Comparison of ENCODE assay signal across 9 cellular contexts in the genomic region with DNA sequence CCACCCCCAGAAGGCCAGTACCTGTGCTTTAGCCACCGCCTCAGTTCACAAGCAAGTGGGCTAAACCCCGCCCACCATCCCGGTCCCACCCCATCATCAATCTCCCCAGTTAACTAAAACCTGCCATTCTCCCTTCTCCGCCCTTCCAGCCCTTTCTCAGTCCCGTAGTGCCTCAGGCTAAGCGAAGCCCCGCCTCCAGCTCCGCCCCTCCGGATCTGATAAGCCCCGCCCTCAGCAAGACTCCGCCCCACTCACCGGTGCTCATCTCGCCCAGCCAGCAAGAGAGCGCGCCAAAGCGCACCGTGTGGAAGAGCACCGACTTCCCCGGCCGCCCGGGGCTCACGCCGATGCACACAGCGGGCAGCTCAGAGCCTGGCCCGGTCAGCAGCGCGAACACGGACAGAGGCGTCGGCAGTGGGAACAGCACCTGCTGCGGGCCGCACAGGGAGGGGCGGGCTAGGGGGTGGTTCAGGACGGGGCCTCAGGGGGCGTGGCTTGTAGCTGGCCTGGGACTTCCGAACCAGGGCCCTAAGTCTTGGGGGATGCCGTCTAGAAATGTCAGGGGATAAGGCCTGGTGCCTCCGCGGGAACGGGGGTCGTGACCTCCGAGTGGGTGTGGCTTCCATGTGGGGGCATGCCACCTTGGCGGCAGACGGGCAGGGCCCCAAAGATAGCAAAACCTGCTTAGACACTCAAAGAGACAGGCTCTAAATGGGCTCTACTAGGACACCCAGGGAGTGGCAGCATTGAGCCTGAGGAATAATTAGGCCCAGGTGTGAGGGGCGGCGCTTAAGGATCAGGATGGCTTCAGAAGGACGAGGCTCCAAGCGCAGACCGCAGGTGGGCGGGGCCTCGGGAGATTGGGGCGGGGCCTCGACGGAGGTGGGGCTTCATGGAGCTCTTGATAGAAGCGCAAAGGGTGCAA. TPM values are rescaled to one million over a fixed set of nuclear protein-coding genes. Genes with fewer than 3 reads are reported as not detected.
A peak's percentile ranks its signal among the peaks of the same experiment; 100 is the strongest.
DNase-seq lines count a peak whose midpoint lies in the region; ATAC-seq, FAIRE-seq and TF ChIP-seq lines count a peak whose summit lies in the region.
"Had no signal": no experiment of that assay in that cellular context is flagged by ENCODE, and none has a peak within 500 bp of the region (broad histone marks: within the 10 kb centered on the region; RNA-seq: fewer than 3 reads in every experiment).

No MANE protein-coding gene starts in this region.

- TF ChIP-seq CTCF in glutamatergic neuron (IDR thresholded peaks at IDR 0.05; ENCODE audit: partially characterized antibody, unreplicated experiment) = no peak

- no peaks in the 10 kb centered on the region for H3K9me3 ChIP-seq in small intestine (ENCODE audit: control insufficient read depth, low read depth)
- H3K9me3 ChIP-seq: BLaER1 had no signal

- H3K36me3 ChIP-seq in small intestine (ENCODE audit: control insufficient read depth in 2 of 2, insufficient read depth in 2 of 2, low read length in 2 of 2) = no peaks in the 10 kb centered on the region

- DNase-seq in activated CD4-positive, alpha-beta T cell treated with anti-CD3 and anti-CD28 coated beads for 4 hours = peak; percentile 13 to 14
- DNase-seq in activated CD4-positive, alpha-beta T cell treated with anti-CD3 and anti-CD28 coated beads, Interleukin-2, amount 50 U/mL, for 4 hours = no peak
- peak; percentile 80 for DNase-seq in SW480 (ENCODE audit: low spot score)
- DNase-seq in glutamatergic neuron = peak; percentile 80
- DNase-seq in small intestine = peak; percentile 50
- DNase-seq in pons (ENCODE audit: low spot score) = no peak

- WGBS in small intestine, 3 donors = 14 to 37% (median 33%) methylated on average over 45 to 55 of the region's 55 CpGs

- no peaks in the 10 kb centered on the region for H3K4me1 ChIP-seq in small intestine (ENCODE audit: control insufficient read depth in 2 of 2, insufficient read depth in 1 of 2, low read depth in 1 of 2, low read length in 1 of 2)
- H3K4me1 ChIP-seq: BLaER1 had no signal

- no peaks in the 10 kb centered on the region for H3K4me1 Mint-ChIP-seq in glutamatergic neuron (ENCODE audit: low read depth, unreplicated experiment)

- ATAC-seq in HG03108 (IDR thresholded peaks at IDR 0.05; ENCODE audit: unreplicated experiment) (no peak), HG03571 (IDR thresholded peaks at IDR 0.05; ENCODE audit: unreplicated experiment) (no peak)

- H3K27ac ChIP-seq in small intestine (ENCODE audit: low read depth in 1 of 2, low read length in 1 of 2) = no peak overlapping the region
- H3K27ac ChIP-seq: BLaER1 had no signal

- no peaks in the 10 kb centered on the region for H3K27me3 ChIP-seq in small intestine (ENCODE audit: control insufficient read depth in 2 of 2, insufficient read depth in 2 of 2, low read length in 2 of 2)
- H3K27me3 ChIP-seq: BLaER1 had no signal

- no peak overlapping the region for H3K27ac Mint-ChIP-seq in glutamatergic neuron (ENCODE audit: unreplicated experiment)

- H3K4me3 ChIP-seq in small intestine (ENCODE audit: low read depth in 1 of 2, low read length in 2 of 2) = no peak overlapping the region
- H3K4me3 ChIP-seq: BLaER1 had no signal

- FAIRE-seq in small intestine (lab: Jason Lieb, UNC) = no peak

- no peaks in the 10 kb centered on the region for H3K36me3 Mint-ChIP-seq in glutamatergic neuron (ENCODE audit: unreplicated experiment)

- peak overlapping the region; percentile 83 for H3K4me3 Mint-ChIP-seq in glutamatergic neuron (ENCODE audit: unreplicated experiment)

- peaks cover 4% of the 10 kb centered on the region for H3K27me3 Mint-ChIP-seq in glutamatergic neuron (ENCODE audit: unreplicated experiment)

- H3K9me3 Mint-ChIP-seq in glutamatergic neuron (ENCODE audit: unreplicated experiment) = peaks cover 2% of the 10 kb centered on the region

RNA-seq across cellular contexts. Expression of a gene that starts 21.4 kb away (rescaled TPM):
- 6.3 TPM for total RNA-seq in glutamatergic neuron (ENCODE audit: unreplicated experiment)
- 10 to 100 TPM in 1 of 3 donors, 1 to 10 TPM in 1, under 1 TPM in 1; 0.45 to 10.8 (median 4.0) TPM for polyA plus RNA-seq in small intestine

RNA-seq across cellular contexts. Expression of a gene that starts 22.7 kb away (rescaled TPM):
- 247 TPM for total RNA-seq in glutamatergic neuron (ENCODE audit: unreplicated experiment)
- 100 to 1,000 TPM; 619 to 710 (median 633) TPM for polyA plus RNA-seq in small intestine

RNA-seq across cellular contexts. Expression of a gene that starts 51.1 kb away (rescaled TPM):
- total RNA-seq in glutamatergic neuron (ENCODE audit: unreplicated experiment) = 975 TPM
- 100 to 1,000 TPM; 188 to 326 (median 291) TPM for polyA plus RNA-seq in small intestine

Comparison
In these comparisons a context has a peak if more than half of its experiments do, and no peak if none do; other contexts are left out.
1. DNase-seq: peak in activated CD4-positive, alpha-beta T cell treated with anti-CD3 and anti-CD28 coated beads for 4 hours (2 of 2), SW480 (single experiment), glutamatergic neuron (single experiment) and small intestine (single experiment); none in activated CD4-positive, alpha-beta T cell treated with anti-CD3 and anti-CD28 coated beads, Interleukin-2, amount 50 U/mL, for 4 hours (0 of 2) and pons (single experiment).